ENCODE assay signal across 8 cellular contexts in the genomic region with DNA sequence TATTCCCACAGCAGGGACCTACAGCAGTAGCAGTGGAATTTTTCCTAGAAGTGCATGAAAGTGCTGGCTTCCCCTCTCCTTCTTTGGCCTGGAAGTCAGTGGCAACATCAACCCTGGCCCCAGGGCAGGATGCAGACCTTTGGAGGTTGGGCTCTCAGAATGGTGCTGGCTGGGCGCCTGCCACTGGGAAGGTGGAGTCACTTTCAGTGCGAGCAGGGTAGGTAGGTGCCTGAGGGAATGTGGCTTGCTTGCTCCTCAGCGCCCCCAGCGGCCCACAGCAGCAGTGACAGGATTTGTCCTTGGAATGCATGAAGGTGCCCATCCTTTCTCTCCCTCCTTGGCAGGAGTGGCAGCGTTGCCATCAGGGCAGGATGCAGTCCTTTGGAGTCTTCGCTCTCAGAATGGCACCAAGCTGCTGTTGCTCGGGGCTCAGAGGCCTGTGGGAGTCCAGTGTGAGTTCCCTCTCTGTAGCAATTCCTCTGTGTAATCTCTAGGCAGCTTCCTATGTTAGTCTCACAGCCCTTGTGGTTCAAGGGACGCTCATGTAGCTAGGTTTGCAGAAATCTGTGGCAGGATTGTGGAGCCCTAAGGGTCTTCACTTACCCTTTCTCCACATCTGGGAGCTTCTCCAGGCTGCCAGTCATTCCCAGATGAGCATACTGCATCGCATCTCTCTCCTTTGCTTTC.
DNase-seq lines count a peak whose midpoint lies in the region; ATAC-seq and TF ChIP-seq lines count a peak whose summit lies in the region.

No MANE protein-coding gene starts in this region.

- POLR2A ChIA-PET in RWPE1 (lab: Yijun Ruan, JAX; ENCODE audit: low non-redundant PET) = no interaction called here

- no peak overlapping the region for H3K4me3 Mint-ChIP-seq in immature natural killer cell

- CTCF ChIA-PET in RWPE1 (lab: Yijun Ruan, JAX) = no interaction called here

- intact Hi-C loops in left ventricle myocardium inferior (cut with micrococcal nuclease) = no loop called here

- peaks cover 11 to 47% (median 15%) of the 10 kb centered on the region in 6 donors for H3K9me3 Mint-ChIP-seq in immature natural killer cell

- no peak overlapping the region for H3K27ac ChIP-seq in RWPE1
- no peak overlapping the region for H3K27ac ChIP-seq in left ventricle myocardium inferior (replicated peaks)

- peak; percentile 81 for TF ChIP-seq CTCF in GM12865 (IDR thresholded peaks at IDR 0.05; ENCODE audit: insufficient read depth, low read depth, low read length, missing control alignments)
- peak; percentile 67 for TF ChIP-seq CTCF in RWPE1 (conservative IDR thresholded peaks at IDR 0.05; ENCODE audit: low read depth)
- peak; percentile 50 for TF ChIP-seq CTCF in left ventricle myocardium inferior (IDR thresholded peaks at IDR 0.05; ENCODE audit: borderline replicate concordance)

- DNase-seq in GM12865 (ENCODE audit: low read depth) = peak; percentile 27
- peak; percentile 16 for DNase-seq in RWPE1 (ENCODE audit: low spot score)
- DNase-seq in left ventricle myocardium inferior = no peak
- DNase-seq in NCI-H128 (lab: John Stamatoyannopoulos, UW; ENCODE audit: unreplicated experiment) = no peak
- no peak for DNase-seq in medulla oblongata (ENCODE audit: extremely low spot score)
- DNase-seq in immature natural killer cell = no peak

- H3K36me3 ChIP-seq in left ventricle myocardium inferior = no peaks in the 10 kb centered on the region

- peaks cover 0 to 2% (median 0%) of the 10 kb centered on the region in 3 donors for H3K27me3 Mint-ChIP-seq in immature natural killer cell (ENCODE audit: low read depth in 3 of 3)

- H3K9me3 ChIP-seq in left ventricle myocardium inferior (replicated peaks) = peaks cover 26% of the 10 kb centered on the region

- H3K4me1 ChIP-seq in left ventricle myocardium inferior = no peaks in the 10 kb centered on the region

- H3K27ac Mint-ChIP-seq in immature natural killer cell = no peak overlapping the region

- H3K4me1 Mint-ChIP-seq in immature natural killer cell = no peaks in the 10 kb centered on the region

- peak; percentile 68 for ATAC-seq in HG02852 (IDR thresholded peaks at IDR 0.05; ENCODE audit: unreplicated experiment)
- no peak for ATAC-seq in HG02938 (IDR thresholded peaks at IDR 0.05; ENCODE audit: unreplicated experiment)

- no peaks in the 10 kb centered on the region for H3K27me3 ChIP-seq in left ventricle myocardium inferior (ENCODE audit: low read depth)

- H3K4me3 ChIP-seq in GM12865 (ENCODE audit: low read depth, low read length) (no peak overlapping the region), left ventricle myocardium inferior (no peak overlapping the region)

- peaks cover 0 to 5% (median 0%) of the 10 kb centered on the region in 3 donors for H3K36me3 Mint-ChIP-seq in immature natural killer cell

Comparison
In these comparisons a context has a peak if more than half of its experiments do, and no peak if none do; other contexts are left out.
1. DNase-seq: peak in GM12865 (single experiment) and RWPE1 (single experiment); none in left ventricle myocardium inferior (single experiment), NCI-H128 (single experiment), medulla oblongata (single experiment) and immature natural killer cell (0 of 3).
2. Peak in every context shown above with its lines, with median percentiles within 50 percentile points of each other: CTCF ChIP-seq.